In genomic region chr2:238561230-238561629, GRCh38 we compare ENCODE assay signal across 30 cellular contexts.
DNase-seq lines count a peak whose midpoint lies in the region; ATAC-seq, FAIRE-seq and TF ChIP-seq lines count a peak whose summit lies in the region.
"Had no signal": no experiment of that assay in that cellular context is flagged by ENCODE, and none has a peak within 500 bp of the region (broad histone marks: within the 10 kb centered on the region; RNA-seq: fewer than 3 reads in every experiment).

No MANE protein-coding gene starts in this region.

- H3K9me3 ChIP-seq in astrocyte (ENCODE audit: insufficient read depth, low read depth, low read length) = no peaks in the 10 kb centered on the region
- no peaks in the 10 kb centered on the region for H3K9me3 ChIP-seq in WERI-Rb-1 (ENCODE audit: severe bottlenecking)
- H3K9me3 ChIP-seq: left ventricle myocardium inferior, neutrophil, SJCRH30, tibial nerve had no signal

- H3K27ac ChIP-seq in astrocyte (ENCODE audit: low read depth, low read length) = no peak overlapping the region
- H3K27ac ChIP-seq in WERI-Rb-1 = no peak overlapping the region
- H3K27ac ChIP-seq: left ventricle myocardium inferior, neutrophil, SJCRH30, tibial nerve had no signal

- no peak for FAIRE-seq in astrocyte (lab: Jason Lieb, UNC)
- FAIRE-seq: islet of Langerhans had no signal

- no peaks in the 10 kb centered on the region for H3K9me3 Mint-ChIP-seq in astrocyte (ENCODE audit: unreplicated experiment)
- H3K9me3 Mint-ChIP-seq: activated B cell treated with CpG ODN at 0.5 μM for 24 hours; activated CD4-positive, alpha-beta T cell treated with anti-CD3 and anti-CD28 coated beads, Interleukin-2, amount 10 ng/mL, durations not matched to agents 7 days and 5 days; activated T-cell treated with anti-CD3 and anti-CD28 coated beads, Interleukin-2, amount 50 U/mL, for 24 hours; central memory CD8-positive, alpha-beta T cell; effector memory CD8-positive, alpha-beta T cell had no signal

- TF ChIP-seq CTCF in LNCaP clone FGC (IDR thresholded peaks at IDR 0.05; ENCODE audit: control insufficient read depth, extremely low read depth, insufficient read depth) (no peak), astrocyte (IDR thresholded peaks at IDR 0.05; ENCODE audit: insufficient read depth, low read depth, low read length) (no peak), WERI-Rb-1 (IDR thresholded peaks at IDR 0.05; ENCODE audit: low read depth, low read length) (no peak)

- no peak for ATAC-seq in left cardiac atrium
- ATAC-seq: effector memory CD8-positive, alpha-beta T cell had no signal

- no peak overlapping the region for H2AFZ ChIP-seq in astrocyte (ENCODE audit: low read depth, low read length)

- H3K4me1 ChIP-seq in astrocyte (ENCODE audit: insufficient read depth, low read length) = no peaks in the 10 kb centered on the region
- H3K4me1 ChIP-seq: SJCRH30, tibial nerve had no signal

- intact Hi-C loops in left cardiac atrium (cut with DNase I) = no loop called here

- H3K27me3 ChIP-seq in astrocyte (ENCODE audit: insufficient read depth, low read length) (no peaks in the 10 kb centered on the region), WERI-Rb-1 (ENCODE audit: insufficient read depth, low read depth, severe bottlenecking) (peaks cover 98% of the 10 kb centered on the region)
- H3K27me3 ChIP-seq: neutrophil had no signal

- peak; percentile 82 for DNase-seq in A172 (ENCODE audit: low spot score)
- DNase-seq in EH (ENCODE audit: low read depth) = peak; percentile 28
- peak; percentile 4 for DNase-seq in LNCaP clone FGC (ENCODE audit: low read depth)
- peak; percentile 3 for DNase-seq in astrocyte (ENCODE audit: low read depth)
- no peak for DNase-seq in left cardiac atrium
- no peak for DNase-seq in stimulated activated CD4-positive, alpha-beta T cell treated with anti-CD3 and anti-CD28 coated beads, Interleukin-15, amount 100 ng/mL, for 24 hours
- no peak for DNase-seq in WERI-Rb-1
- no peak for DNase-seq in D341Med (ENCODE audit: low spot score)
- DNase-seq: activated B cell treated with CpG ODN at 0.5 μM for 24 hours; activated CD4-positive, alpha-beta T cell treated with anti-CD3 and anti-CD28 coated beads, Interleukin-2, amount 10 ng/mL, durations not matched to agents 7 days and 5 days; activated gamma-delta T cell treated with Interleukin-2 at 50 U/mL for 16 hours; activated T-cell treated with anti-CD3 and anti-CD28 coated beads, Interleukin-2, amount 50 U/mL, for 24 hours; C1 segment of cervical spinal cord; COR-L47; DMS79 treated with DMSO at 0.1 percent for 48 hours; effector memory CD8-positive, alpha-beta T cell; erythroblast; KBM-7; left ventricle myocardium inferior; NCI-H1417 treated with DMSO at 0.1 percent for 48 hours; NCI-H2081 treated with DMSO at 0.1 percent for 48 hours; NCI-H2227 treated with DMSO at 0.1 percent for 48 hours; NCI-H526; right cardiac atrium; SJCRH30; stimulated activated CD4-positive, alpha-beta T cell treated with anti-CD3 and anti-CD28 coated beads, Interleukin-4, amount 100 ng/mL, for 1 hour had no signal

- no peak overlapping the region for H3K4me3 Mint-ChIP-seq in astrocyte (ENCODE audit: unreplicated experiment)
- H3K4me3 Mint-ChIP-seq: activated B cell treated with CpG ODN at 0.5 μM for 24 hours; activated CD4-positive, alpha-beta T cell treated with anti-CD3 and anti-CD28 coated beads, Interleukin-2, amount 10 ng/mL, durations not matched to agents 7 days and 5 days; activated T-cell treated with anti-CD3 and anti-CD28 coated beads, Interleukin-2, amount 50 U/mL, for 24 hours; central memory CD8-positive, alpha-beta T cell; effector memory CD8-positive, alpha-beta T cell had no signal

- no peaks in the 10 kb centered on the region for H3K4me1 Mint-ChIP-seq in astrocyte (ENCODE audit: low read depth, unreplicated experiment)
- H3K4me1 Mint-ChIP-seq: activated B cell treated with CpG ODN at 0.5 μM for 24 hours; activated CD4-positive, alpha-beta T cell treated with anti-CD3 and anti-CD28 coated beads, Interleukin-2, amount 10 ng/mL, durations not matched to agents 7 days and 5 days; central memory CD8-positive, alpha-beta T cell had no signal

- peaks cover 1% of the 10 kb centered on the region for H3K36me3 Mint-ChIP-seq in astrocyte (ENCODE audit: low read depth, unreplicated experiment)

- H3K4me3 ChIP-seq in LNCaP clone FGC (ENCODE audit: low read depth, low read length) (no peak overlapping the region), astrocyte (ENCODE audit: insufficient read depth, low read depth, low read length) (no peak overlapping the region), WERI-Rb-1 (ENCODE audit: low read depth, low read length) (no peak overlapping the region)
- H3K4me3 ChIP-seq: left ventricle myocardium inferior, SJCRH30, tibial nerve had no signal

- no peaks in the 10 kb centered on the region for H4K20me1 ChIP-seq in astrocyte (ENCODE audit: insufficient read depth, low read length)

- H3K79me2 ChIP-seq in astrocyte (ENCODE audit: insufficient read depth, low read length) = no peaks in the 10 kb centered on the region

- H3K27ac Mint-ChIP-seq in astrocyte (ENCODE audit: unreplicated experiment) = no peak overlapping the region
- H3K27ac Mint-ChIP-seq: activated B cell treated with CpG ODN at 0.5 μM for 24 hours; activated CD4-positive, alpha-beta T cell treated with anti-CD3 and anti-CD28 coated beads, Interleukin-2, amount 10 ng/mL, durations not matched to agents 7 days and 5 days; activated T-cell treated with anti-CD3 and anti-CD28 coated beads, Interleukin-2, amount 50 U/mL, for 24 hours; effector memory CD8-positive, alpha-beta T cell had no signal

- no peaks in the 10 kb centered on the region for H3K36me3 ChIP-seq in astrocyte (ENCODE audit: insufficient read depth, low read length)
- H3K36me3 ChIP-seq in WERI-Rb-1 = no peaks in the 10 kb centered on the region
- H3K36me3 ChIP-seq: left ventricle myocardium inferior, neutrophil, SJCRH30, tibial nerve had no signal

- H3K27me3 Mint-ChIP-seq in astrocyte (ENCODE audit: low read depth, unreplicated experiment) = peaks cover 34% of the 10 kb centered on the region
- H3K27me3 Mint-ChIP-seq: activated CD4-positive, alpha-beta T cell treated with anti-CD3 and anti-CD28 coated beads, Interleukin-2, amount 10 ng/mL, durations not matched to agents 7 days and 5 days had no signal

- no peak overlapping the region for H3K9ac ChIP-seq in astrocyte (ENCODE audit: low read length)

- no peak overlapping the region for H3K4me2 ChIP-seq in astrocyte (ENCODE audit: low read length)

Comparison
In these comparisons a context has a peak if more than half of its experiments do, and no peak if none do; other contexts are left out.
1. DNase-seq: peak in A172 (single experiment), EH (single experiment), LNCaP clone FGC (single experiment) and astrocyte (single experiment); none in left cardiac atrium (single experiment), stimulated activated CD4-positive, alpha-beta T cell treated with anti-CD3 and anti-CD28 coated beads, Interleukin-15, amount 100 ng/mL, for 24 hours (single experiment), WERI-Rb-1 (single experiment) and D341Med (single experiment).